In genomic region chr10:50928190-50928552, GRCh38 we compare ENCODE assay signal across 25 cellular contexts. TPM values are rescaled to one million over a fixed set of nuclear protein-coding genes. Genes with fewer than 3 reads are reported as not detected.
"Had no signal": no experiment of that assay in that cellular context is flagged by ENCODE, and none has a peak within 500 bp of the region (broad histone marks: within the 10 kb centered on the region; RNA-seq: fewer than 3 reads in every experiment).

No MANE protein-coding gene starts in this region.

- H3K36me3 Mint-ChIP-seq: stimulated activated effector memory CD8-positive, alpha-beta T cell treated with anti-CD3 and anti-CD28 coated beads, Interleukin-12 subunit alpha, Interleukin-12 subunit beta, amount 100 ng/mL, for 72 hours had no signal

- H3K27me3 ChIP-seq: body of pancreas, left lung, ovary, sigmoid colon, upper lobe of left lung had no signal

- H3K36me3 ChIP-seq: left lung, ovary, sigmoid colon, upper lobe of left lung had no signal

- H3K9me3 ChIP-seq: body of pancreas, ovary had no signal

- H3K27me3 Mint-ChIP-seq: progenitor cell of endocrine pancreas; stimulated activated naive CD8-positive, alpha-beta T cell treated with anti-CD3 and anti-CD28 coated beads, Interleukin-15, amount 100 ng/mL, for 72 hours had no signal

- DNase-seq: activated CD4-positive, alpha-beta T cell treated with anti-CD3 and anti-CD28 coated beads for 4 hours; activated CD4-positive, alpha-beta T cell treated with anti-CD3 and anti-CD28 coated beads, Interleukin-2, amount 50 U/mL, for 4 hours; activated naive CD4-positive, alpha-beta T cell treated with Interleukin-2 at 50 U/mL for 16 hours; activated T-cell treated with anti-CD3 and anti-CD28 coated beads for 4 hours; activated T-cell treated with anti-CD3 and anti-CD28 coated beads, Interleukin-2, amount 50 U/mL, for 72 hours; anterior cingulate cortex; central memory CD4-positive, alpha-beta T cell; head of caudate nucleus; left lung; ovary; sigmoid colon; small intestine; stimulated activated CD4-positive, alpha-beta T cell treated with anti-CD3 and anti-CD28 coated beads, Interleukin-4, amount 100 ng/mL, for 24 hours; stimulated activated naive CD8-positive, alpha-beta T cell treated with anti-CD3 and anti-CD28 coated beads, Interleukin-15, amount 100 ng/mL, for 72 hours; substantia nigra; upper lobe of left lung had no signal

- H3K4me3 Mint-ChIP-seq: activated naive CD8-positive, alpha-beta T cell; activated T-cell treated with anti-CD3 and anti-CD28 coated beads, Interleukin-2, amount 50 U/mL, for 72 hours; stimulated activated effector memory CD8-positive, alpha-beta T cell treated with anti-CD3 and anti-CD28 coated beads, Interleukin-12 subunit alpha, Interleukin-12 subunit beta, amount 100 ng/mL, for 72 hours; stimulated activated naive CD8-positive, alpha-beta T cell treated with anti-CD3 and anti-CD28 coated beads, Interleukin-15, amount 100 ng/mL, for 72 hours had no signal

- H3K4me1 Mint-ChIP-seq: stimulated activated effector memory CD8-positive, alpha-beta T cell treated with anti-CD3 and anti-CD28 coated beads, Interleukin-12 subunit alpha, Interleukin-12 subunit beta, amount 100 ng/mL, for 72 hours; stimulated activated naive CD8-positive, alpha-beta T cell treated with anti-CD3 and anti-CD28 coated beads, Interleukin-15, amount 100 ng/mL, for 72 hours had no signal

- H3K27ac ChIP-seq: body of pancreas, left lung, ovary, sigmoid colon, upper lobe of left lung, VCaP had no signal

- ATAC-seq: activated T-cell treated with anti-CD3 and anti-CD28 coated beads, Interleukin-2, amount 50 U/mL, for 72 hours; body of pancreas; left lung; stimulated activated effector memory CD8-positive, alpha-beta T cell treated with anti-CD3 and anti-CD28 coated beads, Interleukin-12 subunit alpha, Interleukin-12 subunit beta, amount 100 ng/mL, for 72 hours; stimulated activated naive CD8-positive, alpha-beta T cell treated with anti-CD3 and anti-CD28 coated beads, Interleukin-15, amount 100 ng/mL, for 72 hours had no signal

- H3K4me1 ChIP-seq: left lung, sigmoid colon, upper lobe of left lung had no signal

- H3K4me3 ChIP-seq: body of pancreas, left lung, ovary, sigmoid colon, upper lobe of left lung had no signal

- H3K27ac Mint-ChIP-seq: activated naive CD8-positive, alpha-beta T cell; activated T-cell treated with anti-CD3 and anti-CD28 coated beads, Interleukin-2, amount 50 U/mL, for 72 hours; progenitor cell of endocrine pancreas; stimulated activated effector memory CD8-positive, alpha-beta T cell treated with anti-CD3 and anti-CD28 coated beads, Interleukin-12 subunit alpha, Interleukin-12 subunit beta, amount 100 ng/mL, for 72 hours; stimulated activated naive CD8-positive, alpha-beta T cell treated with anti-CD3 and anti-CD28 coated beads, Interleukin-15, amount 100 ng/mL, for 72 hours had no signal

RNA-seq across cellular contexts. Expression of gene A1CF, which starts 42.7 kb away (rescaled TPM):
- total RNA-seq: activated T-cell treated with anti-CD3 and anti-CD28 coated beads, Interleukin-2, amount 50 U/mL, for 72 hours; epithelial cell of proximal tubule; left lung; lung microvascular endothelial cell; T-helper 1 cell treated with Interleukin-12 subunit alpha and Interleukin-12 subunit beta and Interleukin-4 antibody, amounts not matched to agents 30 ng/mL and 1 ng/mL, for 36 hours had no signal
- polyA plus RNA-seq: neural cell, ovary had no signal
